ENCODE assay signal across 25 cellular contexts in the genomic region with DNA sequence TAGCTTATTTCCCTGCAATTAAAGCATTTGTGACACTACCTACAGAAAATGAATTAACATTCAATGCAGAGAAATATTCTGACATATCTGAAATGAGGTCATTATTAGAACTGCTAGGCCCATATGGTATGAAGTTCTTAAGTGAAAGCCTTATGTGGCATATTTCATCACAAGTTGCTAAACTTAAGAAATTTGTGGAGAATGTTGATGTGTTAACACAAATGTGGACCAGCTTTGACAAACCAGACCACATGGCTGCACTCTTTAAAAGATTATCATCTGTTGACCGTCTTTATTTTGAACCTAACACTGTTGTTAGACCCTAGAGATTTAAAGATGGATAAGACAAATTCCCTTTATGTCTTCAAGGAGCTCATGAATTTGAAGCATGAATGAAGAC.
"Had no signal": no experiment of that assay in that cellular context is flagged by ENCODE, and none has a peak within 500 bp of the region (broad histone marks: within the 10 kb centered on the region; RNA-seq: fewer than 3 reads in every experiment).

No MANE protein-coding gene starts in this region.

- H2AFZ ChIP-seq: parathyroid adenoma had no signal

- H3K9me3 ChIP-seq: gastrocnemius medialis, lower lobe of right lung, neutrophil, prostate gland, testis, tibial artery had no signal

- ATAC-seq: gastrocnemius medialis; left ventricle myocardium superior; lower lobe of right lung; natural killer cell treated with Interleukin-12 subunit alpha and Interleukin-12 subunit beta and Interleukin-15 and Interleukin-18, amount 100 ng/mL, for 72 hours; sciatic nerve; stimulated activated effector memory CD8-positive, alpha-beta T cell treated with anti-CD3 and anti-CD28 coated beads, Interleukin-12 subunit alpha, Interleukin-12 subunit beta, amount 100 ng/mL, for 72 hours; stimulated activated naive CD8-positive, alpha-beta T cell treated with anti-CD3 and anti-CD28 coated beads, Interleukin-15, Interleukin-2, amounts not matched to agents 100 U/mL and 50 U/mL, for 24 hours had no signal

- H3K9me3 Mint-ChIP-seq: type B pancreatic cell had no signal

- H3K4me3 ChIP-seq: dorsolateral prefrontal cortex, gastrocnemius medialis, lower lobe of right lung, prostate gland, right atrium auricular region, smooth muscle cell, testis, tibial artery had no signal

- H3K4me2 ChIP-seq: smooth muscle cell had no signal

- FAIRE-seq: colon, keratinocyte had no signal

- H3K27me3 ChIP-seq: neutrophil, right atrium auricular region, testis, tibial artery had no signal

- H3K36me3 ChIP-seq: gastrocnemius medialis, lower lobe of right lung, neutrophil, prostate gland, right atrium auricular region, tibial artery had no signal

- DNase-seq: dorsolateral prefrontal cortex; effector CD4-positive, alpha-beta T cell; foreskin fibroblast; gastrocnemius medialis; head of caudate nucleus; left ventricle myocardium superior; lower lobe of right lung; stimulated activated CD4-positive, alpha-beta T cell treated with anti-CD3 and anti-CD28 coated beads, Interleukin-2, amount 100 ng/mL, for 24 hours; stimulated activated CD4-positive, alpha-beta T cell treated with anti-CD3 and anti-CD28 coated beads, Interleukin-4, amount 100 ng/mL, for 24 hours; stimulated activated naive CD8-positive, alpha-beta T cell treated with anti-CD3 and anti-CD28 coated beads, Interleukin-15, Interleukin-2, amounts not matched to agents 100 U/mL and 50 U/mL, for 24 hours; substantia nigra; testis; tibial artery had no signal

- H3K27ac Mint-ChIP-seq: natural killer cell treated with Interleukin-12 subunit alpha and Interleukin-12 subunit beta and Interleukin-15 and Interleukin-18, amount 100 ng/mL, for 72 hours; stimulated activated effector memory CD8-positive, alpha-beta T cell treated with anti-CD3 and anti-CD28 coated beads, Interleukin-12 subunit alpha, Interleukin-12 subunit beta, amount 100 ng/mL, for 72 hours; type B pancreatic cell had no signal

- H3K36me3 Mint-ChIP-seq: natural killer cell treated with Interleukin-12 subunit alpha and Interleukin-12 subunit beta and Interleukin-15 and Interleukin-18, amount 100 ng/mL, for 72 hours; stimulated activated effector memory CD8-positive, alpha-beta T cell treated with anti-CD3 and anti-CD28 coated beads, Interleukin-12 subunit alpha, Interleukin-12 subunit beta, amount 100 ng/mL, for 72 hours; type B pancreatic cell had no signal

- H3K4me3 Mint-ChIP-seq: natural killer cell treated with Interleukin-12 subunit alpha and Interleukin-12 subunit beta and Interleukin-15 and Interleukin-18, amount 100 ng/mL, for 72 hours; neural crest cell; stimulated activated effector memory CD8-positive, alpha-beta T cell treated with anti-CD3 and anti-CD28 coated beads, Interleukin-12 subunit alpha, Interleukin-12 subunit beta, amount 100 ng/mL, for 72 hours; type B pancreatic cell had no signal

- H3K4me1 Mint-ChIP-seq: neural crest cell; stimulated activated effector memory CD8-positive, alpha-beta T cell treated with anti-CD3 and anti-CD28 coated beads, Interleukin-12 subunit alpha, Interleukin-12 subunit beta, amount 100 ng/mL, for 72 hours had no signal

- H3K4me1 ChIP-seq: gastrocnemius medialis, lower lobe of right lung, parathyroid adenoma, prostate gland, right atrium auricular region, testis, tibial artery had no signal

- H3K27ac ChIP-seq: dorsolateral prefrontal cortex, gastrocnemius medialis, lower lobe of right lung, neutrophil, parathyroid adenoma, prostate gland, right atrium auricular region, testis, tibial artery had no signal

- H3K27me3 Mint-ChIP-seq: type B pancreatic cell had no signal

- H3K9ac ChIP-seq: parathyroid adenoma had no signal
